Comparison of ENCODE assay signal across 1 cellular context in the genomic region with DNA sequence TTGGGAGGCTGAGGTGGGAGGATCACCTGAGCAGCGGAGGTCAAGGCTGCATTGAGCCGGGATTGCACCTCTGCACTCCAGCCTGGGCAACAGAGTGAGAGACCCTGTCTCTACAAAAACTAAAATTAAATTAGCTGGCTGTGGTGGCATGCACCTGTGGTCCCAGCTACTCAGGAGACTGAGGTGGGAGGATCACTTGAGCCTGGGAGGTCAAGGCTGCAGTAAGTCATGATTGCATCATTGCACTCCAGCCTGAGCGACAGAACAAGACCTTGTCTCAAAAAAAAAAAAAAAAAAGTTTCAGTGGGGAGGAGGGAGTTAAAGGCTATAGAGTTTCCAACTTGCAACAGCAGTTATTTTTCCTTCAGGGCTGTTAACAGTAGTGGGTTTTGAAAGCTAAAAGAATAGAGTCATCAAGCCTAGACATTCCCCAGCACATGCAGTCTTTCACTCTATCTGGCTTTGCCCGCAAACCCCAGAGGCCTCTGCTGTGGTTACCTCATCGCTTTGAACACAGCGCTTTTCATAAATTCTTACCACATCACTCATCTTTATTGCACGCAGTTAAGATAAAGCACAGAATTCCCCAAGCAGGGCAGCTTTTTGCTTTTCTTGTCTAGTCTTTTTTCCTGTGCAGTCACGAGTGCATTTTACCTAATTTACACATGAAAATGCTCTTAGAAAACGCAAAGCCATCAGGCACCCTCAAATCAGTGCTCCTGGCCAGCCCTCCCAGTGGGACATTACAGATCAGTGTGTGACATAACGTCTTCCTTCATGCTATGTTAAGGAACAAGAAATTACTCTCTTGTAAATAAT.
TF ChIP-seq lines count a peak whose summit lies in the region.

No MANE protein-coding gene starts in this region.

TF ChIP-seq in HepG2, 621 proteins besides CTCF, POLR2A, EP300 and RAD21 (continued from another document and continues in another):
- TF ChIP-seq, protein P1, sequence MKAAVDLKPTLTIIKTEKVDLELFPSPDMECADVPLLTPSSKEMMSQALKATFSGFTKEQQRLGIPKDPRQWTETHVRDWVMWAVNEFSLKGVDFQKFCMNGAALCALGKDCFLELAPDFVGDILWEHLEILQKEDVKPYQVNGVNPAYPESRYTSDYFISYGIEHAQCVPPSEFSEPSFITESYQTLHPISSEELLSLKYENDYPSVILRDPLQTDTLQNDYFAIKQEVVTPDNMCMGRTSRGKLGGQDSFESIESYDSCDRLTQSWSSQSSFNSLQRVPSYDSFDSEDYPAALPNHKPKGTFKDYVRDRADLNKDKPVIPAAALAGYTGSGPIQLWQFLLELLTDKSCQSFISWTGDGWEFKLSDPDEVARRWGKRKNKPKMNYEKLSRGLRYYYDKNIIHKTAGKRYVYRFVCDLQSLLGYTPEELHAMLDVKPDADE (CRISPR knock-in tag; IDR thresholded peaks at IDR 0.05): no peak
- TF ChIP-seq HMG20B (CRISPR knock-in tag; conservative IDR thresholded peaks at IDR 0.05): no peak
- TF ChIP-seq CHD2 (IDR thresholded peaks at IDR 0.05; ENCODE audit: low read depth, low read length): no peak
- TF ChIP-seq ZNF354B (CRISPR knock-in tag; IDR thresholded peaks at IDR 0.05): no peak
- no peak; the same call in 1 of the 2 replicates for TF ChIP-seq ZNF670 (CRISPR knock-in tag; IDR thresholded peaks at IDR 0.05; ENCODE audit: borderline replicate concordance)
- TF ChIP-seq, protein P2, sequence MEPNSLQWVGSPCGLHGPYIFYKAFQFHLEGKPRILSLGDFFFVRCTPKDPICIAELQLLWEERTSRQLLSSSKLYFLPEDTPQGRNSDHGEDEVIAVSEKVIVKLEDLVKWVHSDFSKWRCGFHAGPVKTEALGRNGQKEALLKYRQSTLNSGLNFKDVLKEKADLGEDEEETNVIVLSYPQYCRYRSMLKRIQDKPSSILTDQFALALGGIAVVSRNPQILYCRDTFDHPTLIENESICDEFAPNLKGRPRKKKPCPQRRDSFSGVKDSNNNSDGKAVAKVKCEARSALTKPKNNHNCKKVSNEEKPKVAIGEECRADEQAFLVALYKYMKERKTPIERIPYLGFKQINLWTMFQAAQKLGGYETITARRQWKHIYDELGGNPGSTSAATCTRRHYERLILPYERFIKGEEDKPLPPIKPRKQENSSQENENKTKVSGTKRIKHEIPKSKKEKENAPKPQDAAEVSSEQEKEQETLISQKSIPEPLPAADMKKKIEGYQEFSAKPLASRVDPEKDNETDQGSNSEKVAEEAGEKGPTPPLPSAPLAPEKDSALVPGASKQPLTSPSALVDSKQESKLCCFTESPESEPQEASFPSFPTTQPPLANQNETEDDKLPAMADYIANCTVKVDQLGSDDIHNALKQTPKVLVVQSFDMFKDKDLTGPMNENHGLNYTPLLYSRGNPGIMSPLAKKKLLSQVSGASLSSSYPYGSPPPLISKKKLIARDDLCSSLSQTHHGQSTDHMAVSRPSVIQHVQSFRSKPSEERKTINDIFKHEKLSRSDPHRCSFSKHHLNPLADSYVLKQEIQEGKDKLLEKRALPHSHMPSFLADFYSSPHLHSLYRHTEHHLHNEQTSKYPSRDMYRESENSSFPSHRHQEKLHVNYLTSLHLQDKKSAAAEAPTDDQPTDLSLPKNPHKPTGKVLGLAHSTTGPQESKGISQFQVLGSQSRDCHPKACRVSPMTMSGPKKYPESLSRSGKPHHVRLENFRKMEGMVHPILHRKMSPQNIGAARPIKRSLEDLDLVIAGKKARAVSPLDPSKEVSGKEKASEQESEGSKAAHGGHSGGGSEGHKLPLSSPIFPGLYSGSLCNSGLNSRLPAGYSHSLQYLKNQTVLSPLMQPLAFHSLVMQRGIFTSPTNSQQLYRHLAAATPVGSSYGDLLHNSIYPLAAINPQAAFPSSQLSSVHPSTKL (CRISPR knock-in tag; IDR thresholded peaks at IDR 0.05): peak; percentile 86
- TF ChIP-seq CREB1 (IDR thresholded peaks at IDR 0.05): no peak
- 0 out of 2 replicates have a peak, but pooled peaks have one; percentile 48 for TF ChIP-seq CREB1 (CRISPR knock-in tag; IDR thresholded peaks at IDR 0.05)
- peak; percentile 88 for TF ChIP-seq NR2F6 (IDR thresholded peaks at IDR 0.05)
- TF ChIP-seq NR2F6 (CRISPR knock-in tag; IDR thresholded peaks at IDR 0.05): peak; percentile 85
- TF ChIP-seq ZBTB21 (CRISPR knock-in tag; IDR thresholded peaks at IDR 0.05): peak; percentile 37; the same call in 1 of the 2 replicates
- peak; percentile 8; the same call in 1 of the 2 replicates for TF ChIP-seq ZNF331 (CRISPR knock-in tag; IDR thresholded peaks at IDR 0.05)
- TF ChIP-seq ZMYM2 (CRISPR knock-in tag; IDR thresholded peaks at IDR 0.05): peak; percentile 24; the same call in 1 of the 2 replicates
- TF ChIP-seq ZMYM4 (CRISPR knock-in tag; IDR thresholded peaks at IDR 0.05): peak; percentile 36; the same call in 1 of the 2 replicates
- TF ChIP-seq ZNF780A (CRISPR knock-in tag; IDR thresholded peaks at IDR 0.05): no peak
- 0 out of 2 replicates have a peak, but pooled peaks have one; percentile 19 for TF ChIP-seq NFKBIZ (CRISPR knock-in tag; IDR thresholded peaks at IDR 0.05)
- TF ChIP-seq NR2C2 (CRISPR knock-in tag; IDR thresholded peaks at IDR 0.05; ENCODE audit: borderline replicate concordance): peak; percentile 77
- 0 out of 2 replicates have a peak, but pooled peaks have one; percentile 10 for TF ChIP-seq KMT2B (CRISPR knock-in tag; IDR thresholded peaks at IDR 0.05)
- no peak for TF ChIP-seq KLF13 (CRISPR knock-in tag; IDR thresholded peaks at IDR 0.05)
- TF ChIP-seq CHD4 (IDR thresholded peaks at IDR 0.05; ENCODE audit: borderline replicate concordance, low read length): 0 out of 2 replicates have a peak, but pooled peaks have one; percentile 23
- TF ChIP-seq MAFF (IDR thresholded peaks at IDR 0.05; ENCODE audit: low read depth, low read length): 0 out of 2 replicates have a peak, but pooled peaks have one; percentile 36
- TF ChIP-seq ZFY (CRISPR knock-in tag; IDR thresholded peaks at IDR 0.05): no peak
- peak; percentile 23; the same call in 1 of the 2 replicates for TF ChIP-seq SIX1 (CRISPR knock-in tag; IDR thresholded peaks at IDR 0.05; ENCODE audit: borderline replicate concordance)
- TF ChIP-seq, protein P3, sequence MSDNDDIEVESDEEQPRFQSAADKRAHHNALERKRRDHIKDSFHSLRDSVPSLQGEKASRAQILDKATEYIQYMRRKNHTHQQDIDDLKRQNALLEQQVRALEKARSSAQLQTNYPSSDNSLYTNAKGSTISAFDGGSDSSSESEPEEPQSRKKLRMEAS (IDR thresholded peaks at IDR 0.05): no peak
- peak; percentile 64; the same call in 1 of the 2 replicates for TF ChIP-seq SOX5 (CRISPR knock-in tag; IDR thresholded peaks at IDR 0.05; ENCODE audit: borderline replicate concordance)
- TF ChIP-seq, protein P4, sequence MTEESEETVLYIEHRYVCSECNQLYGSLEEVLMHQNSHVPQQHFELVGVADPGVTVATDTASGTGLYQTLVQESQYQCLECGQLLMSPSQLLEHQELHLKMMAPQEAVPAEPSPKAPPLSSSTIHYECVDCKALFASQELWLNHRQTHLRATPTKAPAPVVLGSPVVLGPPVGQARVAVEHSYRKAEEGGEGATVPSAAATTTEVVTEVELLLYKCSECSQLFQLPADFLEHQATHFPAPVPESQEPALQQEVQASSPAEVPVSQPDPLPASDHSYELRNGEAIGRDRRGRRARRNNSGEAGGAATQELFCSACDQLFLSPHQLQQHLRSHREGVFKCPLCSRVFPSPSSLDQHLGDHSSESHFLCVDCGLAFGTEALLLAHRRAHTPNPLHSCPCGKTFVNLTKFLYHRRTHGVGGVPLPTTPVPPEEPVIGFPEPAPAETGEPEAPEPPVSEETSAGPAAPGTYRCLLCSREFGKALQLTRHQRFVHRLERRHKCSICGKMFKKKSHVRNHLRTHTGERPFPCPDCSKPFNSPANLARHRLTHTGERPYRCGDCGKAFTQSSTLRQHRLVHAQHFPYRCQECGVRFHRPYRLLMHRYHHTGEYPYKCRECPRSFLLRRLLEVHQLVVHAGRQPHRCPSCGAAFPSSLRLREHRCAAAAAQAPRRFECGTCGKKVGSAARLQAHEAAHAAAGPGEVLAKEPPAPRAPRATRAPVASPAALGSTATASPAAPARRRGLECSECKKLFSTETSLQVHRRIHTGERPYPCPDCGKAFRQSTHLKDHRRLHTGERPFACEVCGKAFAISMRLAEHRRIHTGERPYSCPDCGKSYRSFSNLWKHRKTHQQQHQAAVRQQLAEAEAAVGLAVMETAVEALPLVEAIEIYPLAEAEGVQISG (CRISPR knock-in tag; IDR thresholded peaks at IDR 0.05): peak; percentile 56; the same call in 1 of the 2 replicates
- no peak for TF ChIP-seq SRSF1 (optimal IDR thresholded peaks at IDR 0.05; ENCODE audit: low read depth, low read length)
- peak; percentile 79; the same call in 1 of the 2 replicates for TF ChIP-seq ATF7 (IDR thresholded peaks at IDR 0.05)
- TF ChIP-seq ATF7 (CRISPR knock-in tag; IDR thresholded peaks at IDR 0.05): peak; percentile 73
- peak; percentile 57 for TF ChIP-seq MTA1 (CRISPR knock-in tag; IDR thresholded peaks at IDR 0.05; ENCODE audit: borderline replicate concordance)
- TF ChIP-seq ATF1 (CRISPR knock-in tag; IDR thresholded peaks at IDR 0.05): peak; percentile 67
- TF ChIP-seq, protein P5, sequence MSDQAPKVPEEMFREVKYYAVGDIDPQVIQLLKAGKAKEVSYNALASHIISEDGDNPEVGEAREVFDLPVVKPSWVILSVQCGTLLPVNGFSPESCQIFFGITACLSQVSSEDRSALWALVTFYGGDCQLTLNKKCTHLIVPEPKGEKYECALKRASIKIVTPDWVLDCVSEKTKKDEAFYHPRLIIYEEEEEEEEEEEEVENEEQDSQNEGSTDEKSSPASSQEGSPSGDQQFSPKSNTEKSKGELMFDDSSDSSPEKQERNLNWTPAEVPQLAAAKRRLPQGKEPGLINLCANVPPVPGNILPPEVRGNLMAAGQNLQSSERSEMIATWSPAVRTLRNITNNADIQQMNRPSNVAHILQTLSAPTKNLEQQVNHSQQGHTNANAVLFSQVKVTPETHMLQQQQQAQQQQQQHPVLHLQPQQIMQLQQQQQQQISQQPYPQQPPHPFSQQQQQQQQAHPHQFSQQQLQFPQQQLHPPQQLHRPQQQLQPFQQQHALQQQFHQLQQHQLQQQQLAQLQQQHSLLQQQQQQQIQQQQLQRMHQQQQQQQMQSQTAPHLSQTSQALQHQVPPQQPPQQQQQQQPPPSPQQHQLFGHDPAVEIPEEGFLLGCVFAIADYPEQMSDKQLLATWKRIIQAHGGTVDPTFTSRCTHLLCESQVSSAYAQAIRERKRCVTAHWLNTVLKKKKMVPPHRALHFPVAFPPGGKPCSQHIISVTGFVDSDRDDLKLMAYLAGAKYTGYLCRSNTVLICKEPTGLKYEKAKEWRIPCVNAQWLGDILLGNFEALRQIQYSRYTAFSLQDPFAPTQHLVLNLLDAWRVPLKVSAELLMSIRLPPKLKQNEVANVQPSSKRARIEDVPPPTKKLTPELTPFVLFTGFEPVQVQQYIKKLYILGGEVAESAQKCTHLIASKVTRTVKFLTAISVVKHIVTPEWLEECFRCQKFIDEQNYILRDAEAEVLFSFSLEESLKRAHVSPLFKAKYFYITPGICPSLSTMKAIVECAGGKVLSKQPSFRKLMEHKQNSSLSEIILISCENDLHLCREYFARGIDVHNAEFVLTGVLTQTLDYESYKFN (CRISPR knock-in tag; conservative IDR thresholded peaks at IDR 0.05): peak; percentile 75
- 0 out of 2 replicates have a peak, but pooled peaks have one; percentile 19 for TF ChIP-seq MIXL1 (CRISPR knock-in tag; IDR thresholded peaks at IDR 0.05)
- peak; percentile 54; the same call in 1 of the 2 replicates for TF ChIP-seq SP5 (CRISPR knock-in tag; IDR thresholded peaks at IDR 0.05; ENCODE audit: borderline replicate concordance, low read depth)
- TF ChIP-seq NCOR1 (IDR thresholded peaks at IDR 0.05; ENCODE audit: borderline replicate concordance, low read length): peak; percentile 58; the same call in 1 of the 2 replicates
- TF ChIP-seq, protein P6, sequence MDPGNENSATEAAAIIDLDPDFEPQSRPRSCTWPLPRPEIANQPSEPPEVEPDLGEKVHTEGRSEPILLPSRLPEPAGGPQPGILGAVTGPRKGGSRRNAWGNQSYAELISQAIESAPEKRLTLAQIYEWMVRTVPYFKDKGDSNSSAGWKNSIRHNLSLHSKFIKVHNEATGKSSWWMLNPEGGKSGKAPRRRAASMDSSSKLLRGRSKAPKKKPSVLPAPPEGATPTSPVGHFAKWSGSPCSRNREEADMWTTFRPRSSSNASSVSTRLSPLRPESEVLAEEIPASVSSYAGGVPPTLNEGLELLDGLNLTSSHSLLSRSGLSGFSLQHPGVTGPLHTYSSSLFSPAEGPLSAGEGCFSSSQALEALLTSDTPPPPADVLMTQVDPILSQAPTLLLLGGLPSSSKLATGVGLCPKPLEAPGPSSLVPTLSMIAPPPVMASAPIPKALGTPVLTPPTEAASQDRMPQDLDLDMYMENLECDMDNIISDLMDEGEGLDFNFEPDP (CRISPR knock-in tag; conservative IDR thresholded peaks at IDR 0.05): no peak
- TF ChIP-seq, protein P7, sequence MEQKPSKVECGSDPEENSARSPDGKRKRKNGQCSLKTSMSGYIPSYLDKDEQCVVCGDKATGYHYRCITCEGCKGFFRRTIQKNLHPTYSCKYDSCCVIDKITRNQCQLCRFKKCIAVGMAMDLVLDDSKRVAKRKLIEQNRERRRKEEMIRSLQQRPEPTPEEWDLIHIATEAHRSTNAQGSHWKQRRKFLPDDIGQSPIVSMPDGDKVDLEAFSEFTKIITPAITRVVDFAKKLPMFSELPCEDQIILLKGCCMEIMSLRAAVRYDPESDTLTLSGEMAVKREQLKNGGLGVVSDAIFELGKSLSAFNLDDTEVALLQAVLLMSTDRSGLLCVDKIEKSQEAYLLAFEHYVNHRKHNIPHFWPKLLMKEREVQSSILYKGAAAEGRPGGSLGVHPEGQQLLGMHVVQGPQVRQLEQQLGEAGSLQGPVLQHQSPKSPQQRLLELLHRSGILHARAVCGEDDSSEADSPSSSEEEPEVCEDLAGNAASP (CRISPR knock-in tag; IDR thresholded peaks at IDR 0.05; ENCODE audit: borderline replicate concordance): peak; percentile 36; the same call in 1 of the 2 replicates
- no peak for TF ChIP-seq TAF15 (IDR thresholded peaks at IDR 0.05; ENCODE audit: low read depth, low read length, poor library complexity, severe bottlenecking)
- TF ChIP-seq NR2F2 (IDR thresholded peaks at IDR 0.05; ENCODE audit: borderline replicate concordance, low read depth): peak; percentile 54; the same call in 1 of the 2 replicates
